Comparison of ENCODE assay signal across 11 cellular contexts in the genomic region with DNA sequence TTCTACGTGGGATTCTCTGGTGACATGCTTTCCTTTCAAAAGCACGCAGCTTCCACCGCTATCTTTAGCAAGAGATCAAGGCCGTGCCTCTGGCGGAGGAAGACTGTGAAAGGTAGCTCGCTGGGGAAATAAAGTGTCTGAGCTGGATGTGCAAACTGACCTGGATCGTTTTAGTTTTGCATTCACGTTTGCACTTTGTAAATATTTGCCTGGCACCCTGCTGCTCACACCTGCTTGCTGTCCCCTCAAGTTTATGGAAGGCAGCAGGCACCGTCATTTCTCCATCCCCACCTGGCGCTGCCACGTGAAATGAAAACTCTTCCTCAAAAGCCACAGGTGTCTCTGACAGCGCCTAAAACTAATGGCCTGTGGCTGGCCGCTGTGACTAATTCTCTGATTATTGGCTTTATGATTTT. TPM values are rescaled to one million over a fixed set of nuclear protein-coding genes. Genes with fewer than 3 reads are reported as not detected.
A peak's percentile ranks its signal among the peaks of the same experiment; 100 is the strongest.
DNase-seq lines count a peak whose midpoint lies in the region; ATAC-seq, FAIRE-seq and TF ChIP-seq lines count a peak whose summit lies in the region.
"Had no signal": no experiment of that assay in that cellular context is flagged by ENCODE, and none has a peak within 500 bp of the region (broad histone marks: within the 10 kb centered on the region; RNA-seq: fewer than 3 reads in every experiment).

No MANE protein-coding gene starts in this region.

- TF ChIP-seq CTCF in left ventricle myocardium inferior (IDR thresholded peaks at IDR 0.05; ENCODE audit: borderline replicate concordance), result no peak
- no peak for TF ChIP-seq CTCF in heart right ventricle (IDR thresholded peaks at IDR 0.05)
- TF ChIP-seq CTCF in Peyer's patch (IDR thresholded peaks at IDR 0.05), result no peak
- no peak for TF ChIP-seq CTCF in keratinocyte (optimal IDR thresholded peaks at IDR 0.05 in 1 of 3, IDR thresholded peaks at IDR 0.05 in 1 of 3, conservative IDR thresholded peaks at IDR 0.05 in 1 of 3; ENCODE audit: extremely low read depth in 1 of 3, insufficient read depth in 2 of 3, low read length in 3 of 3)
- TF ChIP-seq CTCF in spleen (IDR thresholded peaks at IDR 0.05 in 8 of 11, conservative IDR thresholded peaks at IDR 0.05 in 3 of 11), result no peak

- TF ChIP-seq POLR2A in Peyer's patch (IDR thresholded peaks at IDR 0.05) (no peak), spleen (IDR thresholded peaks at IDR 0.05) (no peak)

- H3K9me1 ChIP-seq in keratinocyte (ENCODE audit: control insufficient read depth, extremely low read depth, insufficient read depth, low read length), result no peaks in the 10 kb centered on the region

- no peaks in the 10 kb centered on the region for H3K9me3 ChIP-seq in left ventricle myocardium inferior (replicated peaks)
- no peaks in the 10 kb centered on the region for H3K9me3 ChIP-seq in heart right ventricle
- H3K9me3 ChIP-seq in Peyer's patch, result no peaks in the 10 kb centered on the region
- H3K9me3 ChIP-seq in keratinocyte (ENCODE audit: control insufficient read depth, low read depth, low read length), result no peaks in the 10 kb centered on the region
- H3K9me3 ChIP-seq in spleen, result no peaks in the 10 kb centered on the region

- no peak overlapping the region for H2AFZ ChIP-seq in keratinocyte (ENCODE audit: control insufficient read depth, low read length)

- no peaks in the 10 kb centered on the region for H4K20me1 ChIP-seq in keratinocyte (ENCODE audit: control insufficient read depth, extremely low read depth, insufficient read depth, low read length)

- H3K27me3 ChIP-seq in left ventricle myocardium inferior (ENCODE audit: low read depth) (peaks cover 8% of the 10 kb centered on the region), heart right ventricle (peaks cover 0 to 11% (median 0%) of the 10 kb centered on the region in 7 donors), Peyer's patch (no peaks in the 10 kb centered on the region), keratinocyte (ENCODE audit: control insufficient read depth, extremely low read depth, insufficient read depth, low read length) (no peaks in the 10 kb centered on the region), spleen (replicated peaks in 1 of 7) (peaks cover 0 to 11% (median 0%) of the 10 kb centered on the region in 7 donors)

- peak overlapping the region; percentile 20 for H3K4me3 ChIP-seq in left ventricle myocardium inferior
- H3K4me3 ChIP-seq in heart right ventricle, result peak overlapping the region in 5 of 10 donors; percentile 6 to 24 (median 19)
- H3K4me3 ChIP-seq in Peyer's patch, result peak overlapping the region in 3 of 4 donors; percentile 13 to 44 (median 25)
- H3K4me3 ChIP-seq in keratinocyte (ENCODE audit: control insufficient read depth in 2 of 3, extremely low read depth in 1 of 3, insufficient read depth in 2 of 3, low read depth in 1 of 3, low read length in 3 of 3), result no peak overlapping the region
- peak overlapping the region; percentile 19 for H3K4me3 ChIP-seq in urinary bladder (ENCODE audit: low read depth, low read length)
- H3K4me3 ChIP-seq in spleen, result peak overlapping the region in 2 of 8 donors; percentile 23 to 42

- intact Hi-C loops in left ventricle myocardium inferior (cut with micrococcal nuclease) (no loop called here), heart right ventricle (cut with DNase I) (loop anchor here in 1 of 10 donors (10.0 kb wide), 1 partner anchor 274 kb away; no protein-coding TSS in a partner anchor), spleen (cut with DNase I; ENCODE audit: low total_unique reads) (no loop called here)

- no peak overlapping the region for H3K9ac ChIP-seq in keratinocyte (ENCODE audit: control insufficient read depth, extremely low read depth, insufficient read depth, low read length)

- dilution Hi-C loops in keratinocyte (cut with MboI; ENCODE audit: extremely low pct_ligation_motif_present, low sequenced_read_pairs), result no loop called here

- peak overlapping the region; percentile 25 for H3K4me2 ChIP-seq in keratinocyte (ENCODE audit: control insufficient read depth, extremely low read depth, insufficient read depth, low read depth, low read length)

- H3K27ac ChIP-seq in left ventricle myocardium inferior (replicated peaks) (no peak overlapping the region), heart right ventricle (no peak overlapping the region), Peyer's patch (peak overlapping the region in 1 of 4 donors; percentile 19), keratinocyte (ENCODE audit: control insufficient read depth, insufficient read depth, low read length) (no peak overlapping the region), urinary bladder (ENCODE audit: low read depth) (no peak overlapping the region), spleen (no peak overlapping the region)

- no peaks in the 10 kb centered on the region for H3K36me3 ChIP-seq in left ventricle myocardium inferior
- H3K36me3 ChIP-seq in heart right ventricle, result no peaks in the 10 kb centered on the region
- no peaks in the 10 kb centered on the region for H3K36me3 ChIP-seq in Peyer's patch
- no peaks in the 10 kb centered on the region for H3K36me3 ChIP-seq in keratinocyte (ENCODE audit: control insufficient read depth in 2 of 2, extremely low read depth in 1 of 2, insufficient read depth in 2 of 2, low read length in 2 of 2)
- H3K36me3 ChIP-seq in urinary bladder (ENCODE audit: insufficient read depth), result no peaks in the 10 kb centered on the region
- H3K36me3 ChIP-seq in spleen, result no peaks in the 10 kb centered on the region

- no peak for ATAC-seq in heart right ventricle
- ATAC-seq in HG03520 (IDR thresholded peaks at IDR 0.05; ENCODE audit: unreplicated experiment), result no peak
- ATAC-seq: HCT116 had no signal

- no peaks in the 10 kb centered on the region for H3K4me1 ChIP-seq in left ventricle myocardium inferior
- H3K4me1 ChIP-seq in heart right ventricle, result peaks cover 0 to 40% (median 0%) of the 10 kb centered on the region in 9 donors
- peaks cover 0 to 14% (median 0%) of the 10 kb centered on the region in 4 donors for H3K4me1 ChIP-seq in Peyer's patch
- H3K4me1 ChIP-seq in keratinocyte (ENCODE audit: control insufficient read depth, extremely low read depth, insufficient read depth, low read length), result peaks cover 10% of the 10 kb centered on the region
- H3K4me1 ChIP-seq in urinary bladder (ENCODE audit: insufficient read depth), result no peaks in the 10 kb centered on the region
- peaks cover 0 to 42% (median 28%) of the 10 kb centered on the region in 6 donors for H3K4me1 ChIP-seq in spleen

- no peak for FAIRE-seq in keratinocyte (lab: Jason Lieb, UNC)
- FAIRE-seq: A204.1 had no signal

- WGBS in heart right ventricle, 2 donors, result 38 to 41% methylated on average over 13 of the region's 13 CpGs
- WGBS in urinary bladder, result 34% methylated on average over 13 of the region's 13 CpGs
- 51 to 70% (median 59%) methylated on average over 13 of the region's 13 CpGs for WGBS in spleen, 5 donors

- no peaks in the 10 kb centered on the region for H3K79me2 ChIP-seq in keratinocyte (ENCODE audit: control insufficient read depth, insufficient read depth, low read length)

- DNase-seq in left ventricle myocardium inferior (no peak), heart right ventricle (no peak), Peyer's patch (peak in 2 of 3 donors; percentile 35 to 50), keratinocyte (ENCODE audit: low read depth, low spot score) (no peak), spleen (no peak)
- no peak for DNase-seq in activated CD4-positive, alpha-beta T cell treated with anti-CD3 and anti-CD28 coated beads, Interleukin-2, amount 50 U/mL, for 4 hours
- DNase-seq: activated naive CD4-positive, alpha-beta T cell treated with anti-CD3 and anti-CD28 coated beads, Interleukin-2, amount 10 ng/mL, durations not matched to agents 7 days and 5 days had no signal

RNA-seq across cellular contexts. Expression of gene TARDBP, which starts 44.0 kb away (rescaled TPM):
- total RNA-seq in left ventricle myocardium inferior, result 95.5 TPM
- 100 to 1,000 TPM in 6 of 10 donors, 10 to 100 TPM in 4; 77.4 to 138 (median 108) TPM for total RNA-seq in heart right ventricle
- polyA plus RNA-seq in heart right ventricle, result 10 to 100 TPM; 66.0 to 96.9 TPM
- total RNA-seq in Peyer's patch, result 100 to 1,000 TPM; 141 to 313 (median 167) TPM
- 87.1 to 177 TPM (median 109 TPM) in 3 replicates for polyA plus RNA-seq in keratinocyte
- polyA plus RNA-seq in keratinocyte (2011; ENCODE audit: low read depth), result 209 TPM
- polyA plus RNA-seq in keratinocyte (2011; cell fraction: cytosol; rRNA removed), result 101 and 175 TPM in 2 replicates
- polyA plus RNA-seq in keratinocyte (2011; cell fraction: nucleus; rRNA removed), result 188 and 261 TPM in 2 replicates
- 131 and 134 TPM in 2 replicates for polyA plus RNA-seq in keratinocyte (2012; ENCODE audit: low replicate concordance)
- 47.7 to 122 TPM (median 57.3 TPM) in 3 replicates for polyA minus RNA-seq in keratinocyte
- 93.4 TPM for polyA minus RNA-seq in keratinocyte (2011; cell fraction: cytosol; rRNA and poly(A)+ RNA removed)
- 78.5 and 95.6 TPM in 2 replicates for polyA minus RNA-seq in keratinocyte (2011; cell fraction: nucleus; rRNA and poly(A)+ RNA removed)
- 108 TPM for total RNA-seq in urinary bladder
- polyA plus RNA-seq in urinary bladder, result 144 TPM
- 100 to 1,000 TPM; 126 to 243 (median 147) TPM for total RNA-seq in spleen
- 100 to 1,000 TPM in 1 of 3 donors, 10 to 100 TPM in 2; 88.0 to 123 (median 92.4) TPM for polyA plus RNA-seq in spleen

Comparison
In these comparisons a context has a peak if more than half of its experiments do, and no peak if none do; other contexts are left out.
1. DNase-seq: peak in Peyer's patch (2 of 3); none in left ventricle myocardium inferior (single experiment), heart right ventricle (0 of 2), keratinocyte (single experiment), activated CD4-positive, alpha-beta T cell treated with anti-CD3 and anti-CD28 coated beads, Interleukin-2, amount 50 U/mL, for 4 hours (0 of 2) and spleen (single experiment).
2. H3K4me3 ChIP-seq: peak in left ventricle myocardium inferior (single experiment), Peyer's patch (3 of 4) and urinary bladder (single experiment); none in keratinocyte (0 of 3).